In the genomic region with DNA sequence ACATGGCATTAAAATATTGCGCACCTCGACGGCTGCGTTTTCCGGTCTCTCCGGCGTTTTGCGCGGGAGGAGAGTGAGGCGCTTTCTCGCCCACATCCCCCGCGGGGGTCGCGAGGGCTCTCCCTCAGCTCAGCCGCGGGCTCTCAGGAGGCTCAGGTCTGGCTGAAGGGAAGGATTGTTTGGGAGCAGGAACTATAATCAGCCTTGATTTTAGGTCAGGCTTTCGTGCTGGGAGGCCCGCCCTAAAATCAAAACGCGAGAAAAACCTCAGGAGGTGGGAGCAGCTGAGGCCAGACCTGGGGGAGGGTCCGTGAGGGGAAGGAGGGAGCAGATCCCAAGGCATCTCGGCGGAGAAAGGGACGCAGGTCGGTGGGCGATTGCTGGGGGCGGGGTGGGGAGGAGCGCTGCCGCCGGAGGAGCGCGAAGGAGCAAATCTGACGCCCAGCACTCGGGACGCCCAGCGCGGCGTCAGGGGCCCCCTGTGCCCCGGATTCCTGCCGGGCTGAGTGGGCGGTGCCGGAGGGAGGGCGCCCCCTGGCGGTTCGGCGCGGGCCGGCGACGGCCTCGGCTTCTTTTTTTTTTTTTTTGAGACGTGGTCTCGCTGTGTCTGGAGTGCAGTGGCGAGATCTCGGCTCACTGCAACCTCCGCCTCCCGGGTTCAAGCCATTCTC, we compare ENCODE assay signal across 8 cellular contexts. TPM values are rescaled to one million over a fixed set of nuclear protein-coding genes. Genes with fewer than 3 reads are reported as not detected.
DNase-seq lines count a peak whose midpoint lies in the region; ATAC-seq and TF ChIP-seq lines count a peak whose summit lies in the region.

No MANE protein-coding gene starts in this region.

- H3K9me3 Mint-ChIP-seq in T-helper 2 cell treated with Interferon-gamma antibody and Interleukin-4, amounts not matched to agents 5 μg/mL and 100 μg/mL, for 36 hours = no peaks in the 10 kb centered on the region

- H3K27me3 Mint-ChIP-seq in T-helper 2 cell treated with Interferon-gamma antibody and Interleukin-4, amounts not matched to agents 5 μg/mL and 100 μg/mL, for 36 hours (ENCODE audit: low read depth) = peaks cover 22% of the 10 kb centered on the region

- H3K27ac Mint-ChIP-seq in T-helper 2 cell treated with Interferon-gamma antibody and Interleukin-4, amounts not matched to agents 5 μg/mL and 100 μg/mL, for 36 hours = no peak overlapping the region

- no peaks in the 10 kb centered on the region for H3K36me3 ChIP-seq in ascending aorta

- ATAC-seq in GM18511 (IDR thresholded peaks at IDR 0.05; ENCODE audit: unreplicated experiment) = no peak
- ATAC-seq in GM19397 (IDR thresholded peaks at IDR 0.05; ENCODE audit: unreplicated experiment) = no peak

- peak; percentile 84 for DNase-seq in DMS53 (lab: John Stamatoyannopoulos, UW)
- peak; percentile 78 for DNase-seq in HuH-7 (ENCODE audit: low spot score)
- peak; percentile 75 for DNase-seq in T-helper 2 cell treated with Interferon-gamma antibody and Interleukin-4, amounts not matched to agents 5 μg/mL and 100 μg/mL, for 36 hours (ENCODE audit: low spot score)
- peak in 1 of 2 donors; percentile 79 for DNase-seq in ascending aorta (ENCODE audit: low spot score in 2 of 2)
- DNase-seq in hippocampal formation (lab: John Stamatoyannopoulos, UW) = peak; percentile 39 to 50
- no peak for DNase-seq in retinal pigment epithelial cell (ENCODE audit: low read depth)

- H3K27ac ChIP-seq in ascending aorta = peak overlapping the region; percentile 39 to 59

- TF ChIP-seq CTCF in ascending aorta (IDR thresholded peaks at IDR 0.05) (peak; percentile 75 to 83 (median 80)), retinal pigment epithelial cell (conservative IDR thresholded peaks at IDR 0.05; ENCODE audit: low read depth, low read length) (peak; percentile 77)

- intact Hi-C loops in ascending aorta (cut with DNase I) = loop anchor here (1.0 kb wide), 2 partner anchors 19 to 104 kb away; a partner anchor contains a TSS

- H3K4me1 ChIP-seq in ascending aorta = no peaks in the 10 kb centered on the region

- no peaks in the 10 kb centered on the region for H3K27me3 ChIP-seq in ascending aorta

- no peaks in the 10 kb centered on the region for H3K36me3 Mint-ChIP-seq in T-helper 2 cell treated with Interferon-gamma antibody and Interleukin-4, amounts not matched to agents 5 μg/mL and 100 μg/mL, for 36 hours (ENCODE audit: low read depth)

- H3K4me1 Mint-ChIP-seq in T-helper 2 cell treated with Interferon-gamma antibody and Interleukin-4, amounts not matched to agents 5 μg/mL and 100 μg/mL, for 36 hours (ENCODE audit: low read depth) = peaks cover 15% of the 10 kb centered on the region

- no peaks in the 10 kb centered on the region for H3K9me3 ChIP-seq in ascending aorta

- peak overlapping the region; percentile 56 to 69 for H3K4me3 ChIP-seq in ascending aorta
- H3K4me3 ChIP-seq in retinal pigment epithelial cell (ENCODE audit: low read length) = peak overlapping the region; percentile 64

- H3K4me3 Mint-ChIP-seq in T-helper 2 cell treated with Interferon-gamma antibody and Interleukin-4, amounts not matched to agents 5 μg/mL and 100 μg/mL, for 36 hours = peak overlapping the region; percentile 83

RNA-seq across cellular contexts. Expression of a gene that starts 18.7 kb away (rescaled TPM):
- 86.7 TPM for total RNA-seq in ascending aorta
